In genomic region chr19:4732680-4733114, GRCh38 we compare ENCODE assay signal across 8 cellular contexts. TPM values are rescaled to one million over a fixed set of nuclear protein-coding genes. Genes with fewer than 3 reads are reported as not detected.
A peak's percentile ranks its signal among the peaks of the same experiment; 100 is the strongest.
DNase-seq lines count a peak whose midpoint lies in the region; ATAC-seq and TF ChIP-seq lines count a peak whose summit lies in the region.

No MANE protein-coding gene starts in this region.

- no CpG with 5 or more reads among the region's 8 CpGs for WGBS in mesendoderm (ENCODE audit: extremely low coverage, insufficient coverage, low lambda C conversion rate)

- TF ChIP-seq CTCF in BJ (IDR thresholded peaks at IDR 0.05; ENCODE audit: insufficient read depth, low read depth, low read length): peak; percentile 82

- POLR2A ChIA-PET in BJ (lab: Charles Lee): no interaction called here
- POLR2A ChIA-PET in HEK293T (lab: Yijun Ruan, JAX): interaction anchor here (1.6 kb wide), 1 partner anchor 58 kb away, joined by 8 read pairs; the partner anchor contains the start of gene FEM1A

- H2AK5ac ChIP-seq in mesendoderm (ENCODE audit: low read length): no peak overlapping the region

- H4K5ac ChIP-seq in mesendoderm (ENCODE audit: low read length): no peak overlapping the region

- H3K36me3 ChIP-seq in BJ (ENCODE audit: control insufficient read depth, insufficient read depth, low read length) (no peaks in the 10 kb centered on the region), mesendoderm (ENCODE audit: control insufficient read depth, insufficient read depth, low read length) (no peaks in the 10 kb centered on the region)
- no peaks in the 10 kb centered on the region for H3K36me3 ChIP-seq in effector memory CD4-positive, alpha-beta T cell (ENCODE audit: control insufficient read depth, insufficient read depth, low read length)

- no peaks in the 10 kb centered on the region for H3K9me3 ChIP-seq in effector memory CD4-positive, alpha-beta T cell (ENCODE audit: control insufficient read depth, low read length)

- no peak overlapping the region for H4K8ac ChIP-seq in mesendoderm (ENCODE audit: low read depth, low read length)

- H3K9ac ChIP-seq in mesendoderm (ENCODE audit: low read length): no peak overlapping the region

- H3K23ac ChIP-seq in mesendoderm (ENCODE audit: low read length): no peak overlapping the region

- H3K27me3 ChIP-seq in BJ (ENCODE audit: control insufficient read depth, insufficient read depth, low read length) (no peaks in the 10 kb centered on the region; the same call in 1 of the 2 replicates), mesendoderm (ENCODE audit: insufficient read depth, low read length, poor library complexity) (no peaks in the 10 kb centered on the region)
- no peaks in the 10 kb centered on the region for H3K27me3 ChIP-seq in effector memory CD4-positive, alpha-beta T cell (replicated peaks; ENCODE audit: control insufficient read depth, insufficient read depth, low read length, poor library complexity, severe bottlenecking)

- no peak for DNase-seq in BJ (ENCODE audit: low read depth)
- peak; percentile 74 for DNase-seq in HEK293T (ENCODE audit: extremely low spot score)
- DNase-seq in NCI-H526 treated with DMSO at 0.1 percent for 48 hours (lab: John Stamatoyannopoulos, UW): peak; percentile 64
- peak; percentile 24 to 52 for DNase-seq in activated CD4-positive, alpha-beta T cell treated with anti-CD3 and anti-CD28 coated beads, Interleukin-2, amount 50 U/mL, for 24 hours (ENCODE audit: low read depth in 1 of 2, low spot score in 1 of 2)
- peak; percentile 15 to 33 (median 26) for DNase-seq in effector memory CD4-positive, alpha-beta T cell
- DNase-seq in mesendoderm: peak; percentile 86
- peak; percentile 54 for DNase-seq in stimulated activated naive CD8-positive, alpha-beta T cell treated with anti-CD3 and anti-CD28 coated beads, Interleukin-15, Interleukin-2, amounts not matched to agents 100 U/mL and 50 U/mL, for 24 hours

- no peak overlapping the region for H3K4me3 ChIP-seq in BJ (ENCODE audit: low read depth, low read length)
- no peak overlapping the region for H3K4me3 ChIP-seq in effector memory CD4-positive, alpha-beta T cell (ENCODE audit: insufficient read depth, low read depth, low read length, poor library complexity, severe bottlenecking)
- no peak overlapping the region for H3K4me3 ChIP-seq in mesendoderm (ENCODE audit: low read length)

- no peak overlapping the region for H2BK120ac ChIP-seq in mesendoderm (ENCODE audit: low read depth, low read length)

- no peak overlapping the region for H2BK15ac ChIP-seq in mesendoderm (replicated peaks; ENCODE audit: low read depth)

- no peak overlapping the region for H3K27ac ChIP-seq in effector memory CD4-positive, alpha-beta T cell (ENCODE audit: insufficient read depth, low read length, poor library complexity, severe bottlenecking)
- no peak overlapping the region for H3K27ac ChIP-seq in mesendoderm (ENCODE audit: low read depth, low read length)

- H3K4me1 ChIP-seq in effector memory CD4-positive, alpha-beta T cell (ENCODE audit: control insufficient read depth, insufficient read depth, low read length, poor library complexity, severe bottlenecking): no peaks in the 10 kb centered on the region
- no peaks in the 10 kb centered on the region for H3K4me1 ChIP-seq in mesendoderm (ENCODE audit: control insufficient read depth, low read depth, low read length)

- no peak overlapping the region for H2BK5ac ChIP-seq in mesendoderm (ENCODE audit: low read length)

- CTCF ChIA-PET in BJ (lab: Yijun Ruan, JAX) (interaction anchor here (0.7 to 5.5 kb wide), 18 partner anchors 8 to 179 kb away, joined by 3 to 141 read pairs (median 4); partner anchors contain the start of genes DPP9 and FEM1A), HEK293T (lab: Yijun Ruan, JAX) (interaction anchor here (0.8 to 3.3 kb wide), 2 partner anchors 50 to 58 kb away, joined by 4 to 18 read pairs; partner anchors contain the start of gene FEM1A)

- no peak overlapping the region for H3K18ac ChIP-seq in mesendoderm (ENCODE audit: low read length)

- ATAC-seq in stimulated activated naive CD8-positive, alpha-beta T cell treated with anti-CD3 and anti-CD28 coated beads, Interleukin-15, Interleukin-2, amounts not matched to agents 100 U/mL and 50 U/mL, for 24 hours: peak; percentile 72
- ATAC-seq in GM21717 (IDR thresholded peaks at IDR 0.05; ENCODE audit: unreplicated experiment): no peak

- H3K4me2 ChIP-seq in mesendoderm (ENCODE audit: low read length): no peak overlapping the region

- no peak overlapping the region for H3K56ac ChIP-seq in mesendoderm (ENCODE audit: low read length)

- no peaks in the 10 kb centered on the region for H3K79me2 ChIP-seq in mesendoderm (ENCODE audit: control insufficient read depth, insufficient read depth, low read length)

- H3K4ac ChIP-seq in mesendoderm (ENCODE audit: low read depth, low read length): no peak overlapping the region

- no peaks in the 10 kb centered on the region for H3K79me1 ChIP-seq in mesendoderm (ENCODE audit: low read length)

TF ChIP-seq in HEK293T, 16 proteins besides CTCF, POLR2A, EP300 and RAD21:
- no peak for TF ChIP-seq CTBP1 (IDR thresholded peaks at IDR 0.05; ENCODE audit: borderline replicate concordance)
- TF ChIP-seq FOXA1 (IDR thresholded peaks at IDR 0.05): no peak
- TF ChIP-seq HDGF (IDR thresholded peaks at IDR 0.05; ENCODE audit: borderline replicate concordance): no peak
- no peak for TF ChIP-seq ARNT (IDR thresholded peaks at IDR 0.05)
- TF ChIP-seq, protein P1, sequence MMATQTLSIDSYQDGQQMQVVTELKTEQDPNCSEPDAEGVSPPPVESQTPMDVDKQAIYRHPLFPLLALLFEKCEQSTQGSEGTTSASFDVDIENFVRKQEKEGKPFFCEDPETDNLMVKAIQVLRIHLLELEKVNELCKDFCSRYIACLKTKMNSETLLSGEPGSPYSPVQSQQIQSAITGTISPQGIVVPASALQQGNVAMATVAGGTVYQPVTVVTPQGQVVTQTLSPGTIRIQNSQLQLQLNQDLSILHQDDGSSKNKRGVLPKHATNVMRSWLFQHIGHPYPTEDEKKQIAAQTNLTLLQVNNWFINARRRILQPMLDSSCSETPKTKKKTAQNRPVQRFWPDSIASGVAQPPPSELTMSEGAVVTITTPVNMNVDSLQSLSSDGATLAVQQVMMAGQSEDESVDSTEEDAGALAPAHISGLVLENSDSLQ (IDR thresholded peaks at IDR 0.05): no peak
- TF ChIP-seq ZNF384 (IDR thresholded peaks at IDR 0.05): no peak
- TF ChIP-seq BHLHE40 (IDR thresholded peaks at IDR 0.05; ENCODE audit: borderline replicate concordance): no peak
- TF ChIP-seq TARDBP (IDR thresholded peaks at IDR 0.05): no peak
- no peak for TF ChIP-seq FOXM1 (IDR thresholded peaks at IDR 0.05; ENCODE audit: borderline replicate concordance)

RNA-seq across cellular contexts. Expression of gene DPP9, which starts 9.1 kb away (rescaled TPM):
- 4.5 and 12.3 TPM in 2 replicates for polyA plus RNA-seq in BJ (2011; rRNA removed)
- 10.0 and 11.3 TPM in 2 replicates for polyA minus RNA-seq in BJ (2011; rRNA and poly(A)+ RNA removed)
- 35.2 TPM for polyA plus RNA-seq in mesendoderm (2013, experiment 1 of 2)
- 32.7 TPM for polyA plus RNA-seq in mesendoderm (2013, experiment 2 of 2)

RNA-seq across cellular contexts. Expression of gene FEM1A, which starts 58.8 kb away (rescaled TPM):
- polyA plus RNA-seq in BJ (2011; rRNA removed): 3.8 and 5.6 TPM in 2 replicates
- polyA minus RNA-seq in BJ (2011; rRNA and poly(A)+ RNA removed): 6.0 and 8.3 TPM in 2 replicates
- polyA plus RNA-seq in mesendoderm (2013, experiment 1 of 2): 10.0 TPM
- 10.0 TPM for polyA plus RNA-seq in mesendoderm (2013, experiment 2 of 2)
